Comparison of ENCODE assay signal across 20 cellular contexts in the genomic region with DNA sequence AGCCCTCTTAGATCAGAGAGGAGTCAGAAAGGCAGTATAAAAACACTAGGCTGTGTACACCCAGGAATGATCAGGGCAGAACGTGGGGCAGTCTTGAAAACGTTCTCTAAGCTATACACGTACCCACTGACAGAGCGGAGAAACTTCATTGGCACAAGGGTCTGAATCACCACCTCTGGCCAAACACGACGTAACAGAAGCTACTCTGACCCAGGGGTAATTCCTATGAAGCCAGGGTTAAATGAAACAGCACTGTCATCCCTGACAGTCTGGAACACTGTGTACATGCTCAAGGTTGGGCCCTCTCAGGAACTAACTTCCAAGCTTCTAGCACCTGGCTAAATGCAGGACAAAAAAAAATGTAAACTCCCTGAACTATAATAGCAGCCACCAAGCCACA. TPM values are rescaled to one million over a fixed set of nuclear protein-coding genes. Genes with fewer than 3 reads are reported as not detected.
A peak's percentile ranks its signal among the peaks of the same experiment; 100 is the strongest.
DNase-seq lines count a peak whose midpoint lies in the region; ATAC-seq, FAIRE-seq and TF ChIP-seq lines count a peak whose summit lies in the region.
"Had no signal": no experiment of that assay in that cellular context is flagged by ENCODE, and none has a peak within 500 bp of the region (broad histone marks: within the 10 kb centered on the region; RNA-seq: fewer than 3 reads in every experiment).

No MANE protein-coding gene starts in this region.

- H3K4me3 ChIP-seq in left ventricle myocardium inferior (no peak overlapping the region), hepatocyte (no peak overlapping the region), testis (no peak overlapping the region)
- H3K4me3 ChIP-seq: Peyer's patch, SJSA1 had no signal

- no peak overlapping the region for H3K27ac Mint-ChIP-seq in activated naive CD4-positive, alpha-beta T cell treated with anti-CD3 and anti-CD28 coated beads, Interleukin-2, amount 10 ng/mL, durations not matched to agents 7 days and 5 days

- TF ChIP-seq CTCF in left ventricle myocardium inferior (IDR thresholded peaks at IDR 0.05; ENCODE audit: borderline replicate concordance) (no peak), hepatocyte (IDR thresholded peaks at IDR 0.05; ENCODE audit: poor library complexity) (no peak), testis (IDR thresholded peaks at IDR 0.05) (no peak)

- no peak overlapping the region for H3K27ac ChIP-seq in left ventricle myocardium inferior (replicated peaks)
- H3K27ac ChIP-seq in hepatocyte = peak overlapping the region; percentile 31
- peak overlapping the region; percentile 15 to 58 for H3K27ac ChIP-seq in testis
- H3K27ac ChIP-seq: HL-60, KMS-11, Peyer's patch, SJSA1 had no signal

- ATAC-seq in Right ventricle myocardium superior (ENCODE audit: poor library complexity) (peak; percentile 55), HG02973 (IDR thresholded peaks at IDR 0.05; ENCODE audit: unreplicated experiment) (no peak)

- no peak overlapping the region for H2AFZ ChIP-seq in hepatocyte

- H3K9me3 ChIP-seq in left ventricle myocardium inferior (replicated peaks) (peaks cover 9% of the 10 kb centered on the region), hepatocyte (ENCODE audit: low read depth) (no peaks in the 10 kb centered on the region), testis (no peaks in the 10 kb centered on the region)
- H3K9me3 ChIP-seq: Peyer's patch, SJSA1 had no signal

- intact Hi-C loops in Right ventricle myocardium superior (cut with DNase I) = no loop called here
- intact Hi-C loops in left ventricle myocardium inferior (cut with micrococcal nuclease) = no loop called here
- intact Hi-C loops in testis (cut with DNase I; ENCODE audit: low total_unique reads) = no loop called here

- CTCF ChIA-PET in activated naive CD4-positive, alpha-beta T cell treated with anti-CD3 and anti-CD28 coated beads, Interleukin-2, amount 10 ng/mL, durations not matched to agents 7 days and 5 days (lab: Charles Lee) = interaction anchor here (1.1 kb wide), 1 partner anchor 442 kb away, joined by 3 read pairs; no protein-coding TSS in a partner anchor

- H3K4me1 ChIP-seq in left ventricle myocardium inferior (peaks cover 7% of the 10 kb centered on the region), hepatocyte (ENCODE audit: insufficient read depth) (peaks cover 5% of the 10 kb centered on the region), testis (peaks cover 30% of the 10 kb centered on the region)
- H3K4me1 ChIP-seq: Peyer's patch, SJSA1 had no signal

- no peaks in the 10 kb centered on the region for H4K20me1 ChIP-seq in hepatocyte (ENCODE audit: insufficient read depth, poor library complexity, severe bottlenecking)

- WGBS in hepatocyte (ENCODE audit: low lambda C conversion rate, missing lambda C conversion rate) = 61% methylated on average over 6 of the region's 6 CpGs
- WGBS in testis, 2 donors = 32 to 35% methylated on average over 5 to 6 of the region's 6 CpGs

- H3K4me1 Mint-ChIP-seq in activated naive CD4-positive, alpha-beta T cell treated with anti-CD3 and anti-CD28 coated beads, Interleukin-2, amount 10 ng/mL, durations not matched to agents 7 days and 5 days = peaks cover 14% of the 10 kb centered on the region

- H3K27me3 Mint-ChIP-seq in activated naive CD4-positive, alpha-beta T cell treated with anti-CD3 and anti-CD28 coated beads, Interleukin-2, amount 10 ng/mL, durations not matched to agents 7 days and 5 days = no peaks in the 10 kb centered on the region

- H3K4me3 Mint-ChIP-seq in activated naive CD4-positive, alpha-beta T cell treated with anti-CD3 and anti-CD28 coated beads, Interleukin-2, amount 10 ng/mL, durations not matched to agents 7 days and 5 days = no peak overlapping the region

- peak; percentile 16 for FAIRE-seq in HTR-8/SVneo (lab: Jason Lieb, UNC)

- DNase-seq in Right ventricle myocardium superior = no peak
- DNase-seq in left ventricle myocardium inferior = no peak
- DNase-seq in HTR-8/SVneo (ENCODE audit: insufficient read length, low spot score) = no peak
- DNase-seq in hepatocyte (ENCODE audit: low spot score) = peak; percentile 36
- no peak for DNase-seq in testis
- no peak for DNase-seq in stimulated activated CD4-positive, alpha-beta T cell treated with anti-CD3 and anti-CD28 coated beads, Interleukin-4, amount 100 ng/mL, for 24 hours
- no peak for DNase-seq in activated naive CD4-positive, alpha-beta T cell treated with anti-CD3 and anti-CD28 coated beads, Interleukin-2, amount 10 ng/mL, durations not matched to agents 7 days and 5 days
- DNase-seq: AML-193, C1 segment of cervical spinal cord, H7, NCI-H1092 treated with DMSO at 0.1 percent for 48 hours, NCI-H1436 treated with DMSO at 0.1 percent for 48 hours, NCI-H2029 treated with DMSO at 0.1 percent for 48 hours, NCI-H345, NCI-H524, Peyer's patch had no signal

- no peaks in the 10 kb centered on the region for H3K9me3 Mint-ChIP-seq in activated naive CD4-positive, alpha-beta T cell treated with anti-CD3 and anti-CD28 coated beads, Interleukin-2, amount 10 ng/mL, durations not matched to agents 7 days and 5 days

- H3K36me3 ChIP-seq in left ventricle myocardium inferior = no peaks in the 10 kb centered on the region
- no peaks in the 10 kb centered on the region for H3K36me3 ChIP-seq in hepatocyte (replicated peaks; ENCODE audit: insufficient read depth, low read depth)
- H3K36me3 ChIP-seq in testis (ENCODE audit: low read depth, missing control alignments) = no peaks in the 10 kb centered on the region
- H3K36me3 ChIP-seq: Peyer's patch, SJSA1 had no signal

- TF ChIP-seq POLR2A in testis (IDR thresholded peaks at IDR 0.05) = no peak

- no peaks in the 10 kb centered on the region for H3K27me3 ChIP-seq in left ventricle myocardium inferior (ENCODE audit: low read depth)
- no peaks in the 10 kb centered on the region for H3K27me3 ChIP-seq in hepatocyte
- no peaks in the 10 kb centered on the region for H3K27me3 ChIP-seq in testis
- H3K27me3 ChIP-seq: Peyer's patch, SJSA1 had no signal

- peaks cover 33% of the 10 kb centered on the region for H3K36me3 Mint-ChIP-seq in activated naive CD4-positive, alpha-beta T cell treated with anti-CD3 and anti-CD28 coated beads, Interleukin-2, amount 10 ng/mL, durations not matched to agents 7 days and 5 days

- no peak overlapping the region for H3K4me2 ChIP-seq in hepatocyte
- H3K4me2 ChIP-seq: KMS-11 had no signal

- H3K9me2 ChIP-seq in hepatocyte (replicated peaks; ENCODE audit: insufficient read depth) = no peaks in the 10 kb centered on the region

- peaks cover 29% of the 10 kb centered on the region for H3K79me2 ChIP-seq in hepatocyte

RNA-seq across cellular contexts. Expression of a gene that starts 38.4 kb away (rescaled TPM):
- total RNA-seq in Right ventricle myocardium superior = 4.9 TPM
- 4.7 TPM for total RNA-seq in left ventricle myocardium inferior
- total RNA-seq in hepatocyte = 5.9 and 9.4 TPM in 2 replicates
- polyA plus RNA-seq in hepatocyte = 3.1 and 6.1 TPM in 2 replicates
- total RNA-seq in testis = 10 to 100 TPM; 20.5 to 20.6 TPM
- polyA plus RNA-seq in testis (ENCODE audit: insufficient read depth, low read depth, low replicate concordance) = 16.8 TPM
